Comparison of ENCODE assay signal across 21 cellular contexts in genomic region chr9:35871514-35871913, GRCh38. TPM values are rescaled to one million over a fixed set of nuclear protein-coding genes. Genes with fewer than 3 reads are reported as not detected.
DNase-seq lines count a peak whose midpoint lies in the region; ATAC-seq and TF ChIP-seq lines count a peak whose summit lies in the region.
"Had no signal": no experiment of that assay in that cellular context is flagged by ENCODE, and none has a peak within 500 bp of the region (broad histone marks: within the 10 kb centered on the region; RNA-seq: fewer than 3 reads in every experiment).

No MANE protein-coding gene starts in this region.

- peaks cover 0 to 11% of the 10 kb centered on the region in 2 donors for H3K27me3 ChIP-seq in left lung
- H3K27me3 ChIP-seq: SJCRH30 had no signal

- H3K9me3 ChIP-seq in left lung = no peaks in the 10 kb centered on the region
- H3K9me3 ChIP-seq in OCI-LY7 (ENCODE audit: low read length) = peaks cover 9% of the 10 kb centered on the region
- H3K9me3 ChIP-seq: adrenal gland, SJCRH30 had no signal

- H3K4me3 ChIP-seq in left lung (no peak overlapping the region), OCI-LY7 (ENCODE audit: low read depth, low read length, poor library complexity, severe bottlenecking) (no peak overlapping the region)
- H3K4me3 ChIP-seq: adrenal gland, esophagus squamous epithelium, SJCRH30 had no signal

- H3K27ac ChIP-seq in left lung (no peak overlapping the region), OCI-LY7 (ENCODE audit: low read depth, low read length, poor library complexity, severe bottlenecking) (no peak overlapping the region)
- H3K27ac ChIP-seq: adrenal gland, esophagus squamous epithelium, KMS-11, SJCRH30 had no signal

- POLR2A ChIA-PET in OCI-LY7 (lab: Charles Lee) = no interaction called here

- no peaks in the 10 kb centered on the region for H4K20me1 ChIP-seq in OCI-LY7 (ENCODE audit: insufficient read depth, low read length)

- no peak for TF ChIP-seq CTCF in left lung (IDR thresholded peaks at IDR 0.05)
- TF ChIP-seq CTCF in OCI-LY7 (conservative IDR thresholded peaks at IDR 0.05; ENCODE audit: low read length) = no peak

- H3K36me3 ChIP-seq in left lung (no peaks in the 10 kb centered on the region), OCI-LY7 (ENCODE audit: insufficient read depth, low read length) (no peaks in the 10 kb centered on the region)
- H3K36me3 ChIP-seq: adrenal gland, esophagus squamous epithelium, SJCRH30 had no signal

- H3K9me2 ChIP-seq in OCI-LY7 (ENCODE audit: insufficient read depth, low read length) = no peaks in the 10 kb centered on the region

- H2AFZ ChIP-seq in OCI-LY7 (ENCODE audit: low read length) = no peak overlapping the region

- H3K4me1 ChIP-seq in left lung = no peaks in the 10 kb centered on the region
- H3K4me1 ChIP-seq in OCI-LY7 (ENCODE audit: insufficient read depth, low read length, poor library complexity, severe bottlenecking) = no peaks in the 10 kb centered on the region
- H3K4me1 ChIP-seq: adrenal gland, SJCRH30 had no signal

- CTCF ChIA-PET in OCI-LY7 (lab: Charles Lee; ENCODE audit: unreplicated experiment) = no interaction called here

- ATAC-seq in left lung (peak; percentile 58), GM21723 (IDR thresholded peaks at IDR 0.05; ENCODE audit: unreplicated experiment) (no peak)

- H3K79me2 ChIP-seq in OCI-LY7 (ENCODE audit: insufficient read depth, low read depth, low read length) = no peaks in the 10 kb centered on the region

- no TSS peak for BruUV-seq in OCI-LY7 (replicated peaks; lab: Mats Ljungman, UMichigan)

- intact Hi-C loops in left lung (cut with DNase I) (no loop called here), OCI-LY7 (cut with micrococcal nuclease; ENCODE audit: unreplicated experiment) (no loop called here)

- H3K4me2 ChIP-seq in OCI-LY7 (ENCODE audit: low read length) = no peak overlapping the region
- H3K4me2 ChIP-seq: KMS-11 had no signal

- DNase-seq in A172 (ENCODE audit: low spot score) (peak; percentile 81), HT-29 (ENCODE audit: low spot score) (peak; percentile 87), RPMI7951 (ENCODE audit: low read depth) (peak; percentile 61), left lung (no peak), OCI-LY7 (ENCODE audit: low spot score) (no peak), D341Med (ENCODE audit: low spot score) (no peak)
- DNase-seq in activated CD4-positive, alpha-beta T cell treated with anti-CD3 and anti-CD28 coated beads, Interleukin-2, amount 50 U/mL, for 1 hour = no peak
- DNase-seq: activated effector memory CD4-positive, alpha-beta T cell treated with Interleukin-2 at 50 U/mL for 16 hours; CD4-positive, alpha-beta memory T cell; central memory CD4-positive, alpha-beta T cell; esophagus squamous epithelium; glutamatergic neuron; NCI-H446 treated with DMSO at 0.1 percent for 48 hours; SJCRH30; stimulated activated CD4-positive, alpha-beta T cell treated with anti-CD3 and anti-CD28 coated beads, Interleukin-1b, Interleukin-23, amount 100 ng/mL, for 48 hours had no signal

RNA-seq across cellular contexts. Expression of gene OR13J1, which starts 1.3 kb away (rescaled TPM):
- total RNA-seq in A172 (2014; rRNA removed; shearing (Covaris generic)) = not detected in 2 replicates
- total RNA-seq in HT-29 (2014; rRNA removed; shearing (Covaris generic)) = not detected in 2 replicates
- not detected in 2 replicates for total RNA-seq in RPMI7951 (2014; rRNA removed; shearing (Covaris generic))
- total RNA-seq in left lung (not detected), OCI-LY7 (2022) (not detected in 2 replicates)
- total RNA-seq in OCI-LY7 (2014; rRNA removed; shearing (Covaris generic)) = not detected in 2 replicates
- total RNA-seq: adrenal gland; CD4-positive, alpha-beta memory T cell; esophagus squamous epithelium; liver; osteoblast; SJCRH30; T-helper 2 cell treated with Interferon-gamma antibody and Interleukin-4, amounts not matched to agents 100 ng/mL and 5 ng/mL, for 36 hours had no signal

RNA-seq across cellular contexts. Expression of gene HRCT1, which starts 34.5 kb away (rescaled TPM):
- 1.0 TPM in 1 of 2 replicates, not detected in the other for total RNA-seq in A172 (2014; rRNA removed; shearing (Covaris generic))
- 4.1 and 7.7 TPM in 2 replicates for total RNA-seq in HT-29 (2014; rRNA removed; shearing (Covaris generic))
- total RNA-seq in RPMI7951 (2014; rRNA removed; shearing (Covaris generic)) = 0.20 TPM in 1 of 2 replicates, not detected in the other
- total RNA-seq in left lung = 1 to 10 TPM; 3.1 TPM
- not detected in 2 replicates for total RNA-seq in OCI-LY7 (2014; rRNA removed; shearing (Covaris generic))
- not detected in 2 replicates for total RNA-seq in OCI-LY7 (2022)
- total RNA-seq: CD4-positive, alpha-beta memory T cell; SJCRH30; T-helper 2 cell treated with Interferon-gamma antibody and Interleukin-4, amounts not matched to agents 100 ng/mL and 5 ng/mL, for 36 hours had no signal

RNA-seq across cellular contexts. Expression of gene SPAAR, which starts 37.8 kb away (rescaled TPM):
- total RNA-seq in A172 (2014; rRNA removed; shearing (Covaris generic)) = 0.31 TPM in 1 of 2 replicates, not detected in the other
- total RNA-seq in HT-29 (2014; rRNA removed; shearing (Covaris generic)) = 0.23 TPM in 1 of 2 replicates, not detected in the other
- not detected in 2 replicates for total RNA-seq in RPMI7951 (2014; rRNA removed; shearing (Covaris generic))
- total RNA-seq in left lung = 1 to 10 TPM; 5.4 to 6.8 TPM
- total RNA-seq in OCI-LY7 (2014; rRNA removed; shearing (Covaris generic)) = not detected in 2 replicates
- total RNA-seq in OCI-LY7 (2022) = not detected in 2 replicates
- total RNA-seq: CD4-positive, alpha-beta memory T cell; T-helper 2 cell treated with Interferon-gamma antibody and Interleukin-4, amounts not matched to agents 100 ng/mL and 5 ng/mL, for 36 hours had no signal

RNA-seq across cellular contexts. Expression of gene TMEM8B, which starts 42.5 kb away (rescaled TPM):
- total RNA-seq in A172 (2014; rRNA removed; shearing (Covaris generic)) = 1.6 and 2.7 TPM in 2 replicates
- 3.1 and 4.5 TPM in 2 replicates for total RNA-seq in HT-29 (2014; rRNA removed; shearing (Covaris generic))
- 1.4 and 1.9 TPM in 2 replicates for total RNA-seq in RPMI7951 (2014; rRNA removed; shearing (Covaris generic))
- total RNA-seq in left lung (10 to 100 TPM in 1 of 2 donors, 1 to 10 TPM in 1; 6.4 to 12.7 TPM), OCI-LY7 (2022) (15.7 and 19.1 TPM in 2 replicates)
- total RNA-seq in OCI-LY7 (2014; rRNA removed; shearing (Covaris generic)) = 3.1 and 3.2 TPM in 2 replicates

RNA-seq across cellular contexts. Expression of gene FAM221B, which starts 43.0 kb away (rescaled TPM):
- total RNA-seq in A172 (2014; rRNA removed; shearing (Covaris generic)) = not detected in 2 replicates
- 0.10 and 0.16 TPM in 2 replicates for total RNA-seq in HT-29 (2014; rRNA removed; shearing (Covaris generic))
- total RNA-seq in RPMI7951 (2014; rRNA removed; shearing (Covaris generic)) = not detected in 2 replicates
- total RNA-seq in left lung = not detected
- not detected in 2 replicates for total RNA-seq in OCI-LY7 (2014; rRNA removed; shearing (Covaris generic))
- total RNA-seq in OCI-LY7 (2022) = not detected in 2 replicates
- total RNA-seq: CD4-positive, alpha-beta memory T cell; esophagus squamous epithelium; liver; osteoblast; SJCRH30; T-helper 2 cell treated with Interferon-gamma antibody and Interleukin-4, amounts not matched to agents 100 ng/mL and 5 ng/mL, for 36 hours had no signal

Comparison
In these comparisons a context has a peak if more than half of its experiments do, and no peak if none do; other contexts are left out.
1. DNase-seq: peak in A172 (single experiment), HT-29 (single experiment) and RPMI7951 (single experiment); none in left lung (0 of 2), OCI-LY7 (single experiment), D341Med (single experiment) and activated CD4-positive, alpha-beta T cell treated with anti-CD3 and anti-CD28 coated beads, Interleukin-2, amount 50 U/mL, for 1 hour (single experiment).